In genomic region chr6:115362234-115362633, GRCh38 we compare ENCODE assay signal across 17 cellular contexts.
"Had no signal": no experiment of that assay in that cellular context is flagged by ENCODE, and none has a peak within 500 bp of the region (broad histone marks: within the 10 kb centered on the region; RNA-seq: fewer than 3 reads in every experiment).

No MANE protein-coding gene starts in this region.

- H3K4me3 ChIP-seq: coronary artery, esophagus muscularis mucosa, gastrocnemius medialis, spleen, upper lobe of left lung had no signal

- H3K27me3 ChIP-seq: esophagus muscularis mucosa, gastrocnemius medialis, spleen, upper lobe of left lung had no signal

- FAIRE-seq: islet of Langerhans had no signal

- H3K4me1 ChIP-seq: esophagus muscularis mucosa, gastrocnemius medialis, spleen, upper lobe of left lung had no signal

- H3K9me3 ChIP-seq: gastrocnemius medialis had no signal

- H3K27ac ChIP-seq: coronary artery, esophagus muscularis mucosa, gastrocnemius medialis, spleen, upper lobe of left lung had no signal

- H3K36me3 ChIP-seq: esophagus muscularis mucosa, gastrocnemius medialis, spleen, upper lobe of left lung had no signal

- ATAC-seq: activated CD8-positive, alpha-beta T cell treated with anti-CD3 and anti-CD28 coated beads, Interleukin-2, amount 10 ng/mL, durations not matched to agents 7 days and 5 days; activated naive CD8-positive, alpha-beta T cell treated with anti-CD3 and anti-CD28 coated beads, Interleukin-2, amount 50 U/mL, for 24 hours; gastrocnemius medialis; left cardiac atrium; natural killer cell treated with Interleukin-12 subunit alpha and Interleukin-12 subunit beta and Interleukin-15 and Interleukin-18, amount 100 ng/mL, for 72 hours; stimulated activated naive CD8-positive, alpha-beta T cell treated with anti-CD3 and anti-CD28 coated beads, Interleukin-15, Interleukin-2, amounts not matched to agents 100 U/mL and 50 U/mL, for 24 hours had no signal

- DNase-seq: activated CD4-positive, alpha-beta T cell treated with anti-CD3 and anti-CD28 coated beads for 1 hour; activated CD4-positive, alpha-beta T cell treated with anti-CD3 and anti-CD28 coated beads, Interleukin-2, amount 50 U/mL, for 1 hour; activated CD8-positive, alpha-beta T cell treated with anti-CD3 and anti-CD28 coated beads, Interleukin-2, amount 10 ng/mL, durations not matched to agents 7 days and 5 days; activated gamma-delta T cell; activated naive CD4-positive, alpha-beta T cell treated with anti-CD3 and anti-CD28 coated beads, Interleukin-2, amount 50 U/mL, for 16 hours; activated naive CD8-positive, alpha-beta T cell treated with anti-CD3 and anti-CD28 coated beads, Interleukin-2, amount 50 U/mL, for 24 hours; cerebellar nuclear complex; gastrocnemius medialis; left cardiac atrium; spleen; stimulated activated CD4-positive, alpha-beta T cell treated with anti-CD3 and anti-CD28 coated beads, Interleukin-4, amount 100 ng/mL, for 4 hours; stimulated activated naive CD8-positive, alpha-beta T cell treated with anti-CD3 and anti-CD28 coated beads, Interleukin-15, Interleukin-2, amounts not matched to agents 100 U/mL and 50 U/mL, for 24 hours; upper lobe of left lung had no signal
